8 cellular contexts compared by ENCODE assay signal in genomic region chr7:111083423-111083822, GRCh38. TPM values are rescaled to one million over a fixed set of nuclear protein-coding genes. Genes with fewer than 3 reads are reported as not detected.
DNase-seq lines count a peak whose midpoint lies in the region; ATAC-seq and TF ChIP-seq lines count a peak whose summit lies in the region.

No MANE protein-coding gene starts in this region.

- no peak overlapping the region for H3K9ac ChIP-seq in neural progenitor cell

- H3K27me3 ChIP-seq in osteoblast (ENCODE audit: insufficient read depth, low read length) (no peaks in the 10 kb centered on the region), neural progenitor cell (no peaks in the 10 kb centered on the region)

- peak overlapping the region; percentile 94 for H3K27ac Mint-ChIP-seq in activated T-helper 2 cell treated with anti-CD3 and anti-CD28 coated beads, Interferon-gamma antibody, Interleukin-2, Interleukin-4, amounts not matched to agents 10 μg/mL and 5 μg/mL and 100 μg/mL, durations not matched to agents 14 hours and 24 hours and 36 hours
- H3K27ac Mint-ChIP-seq in neural progenitor cell (no peak overlapping the region), glutamatergic neuron (ENCODE audit: unreplicated experiment) (no peak overlapping the region)

- H3K9me3 ChIP-seq in osteoblast (ENCODE audit: low read depth, low read length) (no peaks in the 10 kb centered on the region), neural progenitor cell (ENCODE audit: low read depth) (no peaks in the 10 kb centered on the region)

- H3K4me2 ChIP-seq in osteoblast (ENCODE audit: insufficient read depth, low read length) (no peak overlapping the region), neural progenitor cell (no peak overlapping the region)

- TF ChIP-seq CTCF in osteoblast (IDR thresholded peaks at IDR 0.05; ENCODE audit: extremely low read depth, low read depth, low read length), result no peak
- no peak for TF ChIP-seq CTCF in neural progenitor cell (IDR thresholded peaks at IDR 0.05)
- no peak for TF ChIP-seq CTCF in glutamatergic neuron (IDR thresholded peaks at IDR 0.05; ENCODE audit: partially characterized antibody, unreplicated experiment)

- H3K4me3 ChIP-seq in osteoblast (ENCODE audit: insufficient read depth, low read length), result no peak overlapping the region
- H3K4me3 ChIP-seq in neural progenitor cell, result no peak overlapping the region

- in situ Hi-C loops in KBM-7 (cut with MboI; ENCODE audit: low pct_unique_long_range_greater_than_20kb, low sequenced_read_pairs), result no loop called here

- H3K36me3 Mint-ChIP-seq in activated T-helper 2 cell treated with anti-CD3 and anti-CD28 coated beads, Interferon-gamma antibody, Interleukin-2, Interleukin-4, amounts not matched to agents 10 μg/mL and 5 μg/mL and 100 μg/mL, durations not matched to agents 14 hours and 24 hours and 36 hours (ENCODE audit: low read depth), result peaks cover 17% of the 10 kb centered on the region
- no peaks in the 10 kb centered on the region for H3K36me3 Mint-ChIP-seq in neural progenitor cell
- H3K36me3 Mint-ChIP-seq in glutamatergic neuron (ENCODE audit: unreplicated experiment), result no peaks in the 10 kb centered on the region

- no peaks in the 10 kb centered on the region for H3K36me3 ChIP-seq in osteoblast (ENCODE audit: insufficient read depth, low read length)
- H3K36me3 ChIP-seq in neural progenitor cell, result no peaks in the 10 kb centered on the region

- peaks cover 9% of the 10 kb centered on the region for H3K9me3 Mint-ChIP-seq in activated T-helper 2 cell treated with anti-CD3 and anti-CD28 coated beads, Interferon-gamma antibody, Interleukin-2, Interleukin-4, amounts not matched to agents 10 μg/mL and 5 μg/mL and 100 μg/mL, durations not matched to agents 14 hours and 24 hours and 36 hours
- H3K9me3 Mint-ChIP-seq in neural progenitor cell (no peaks in the 10 kb centered on the region), glutamatergic neuron (ENCODE audit: unreplicated experiment) (no peaks in the 10 kb centered on the region)

- H3K4me1 Mint-ChIP-seq in activated T-helper 2 cell treated with anti-CD3 and anti-CD28 coated beads, Interferon-gamma antibody, Interleukin-2, Interleukin-4, amounts not matched to agents 10 μg/mL and 5 μg/mL and 100 μg/mL, durations not matched to agents 14 hours and 24 hours and 36 hours (ENCODE audit: low read depth), result peaks cover 72% of the 10 kb centered on the region
- H3K4me1 Mint-ChIP-seq in neural progenitor cell (peaks cover 18% of the 10 kb centered on the region), glutamatergic neuron (ENCODE audit: low read depth, unreplicated experiment) (no peaks in the 10 kb centered on the region)

- H3K27ac ChIP-seq in osteoblast (ENCODE audit: low read depth, low read length) (no peak overlapping the region), neural progenitor cell (no peak overlapping the region)

- no peaks in the 10 kb centered on the region for H3K27me3 Mint-ChIP-seq in activated T-helper 2 cell treated with anti-CD3 and anti-CD28 coated beads, Interferon-gamma antibody, Interleukin-2, Interleukin-4, amounts not matched to agents 10 μg/mL and 5 μg/mL and 100 μg/mL, durations not matched to agents 14 hours and 24 hours and 36 hours (ENCODE audit: low read depth)
- H3K27me3 Mint-ChIP-seq in neural progenitor cell (ENCODE audit: insufficient read depth, low read depth) (no peaks in the 10 kb centered on the region), glutamatergic neuron (ENCODE audit: unreplicated experiment) (no peaks in the 10 kb centered on the region)

- H2AFZ ChIP-seq in osteoblast (ENCODE audit: low read length) (no peak overlapping the region), neural progenitor cell (replicated peaks) (no peak overlapping the region)

- H4K20me1 ChIP-seq in osteoblast (ENCODE audit: insufficient read depth, low read length) (no peaks in the 10 kb centered on the region), neural progenitor cell (ENCODE audit: low read depth) (no peaks in the 10 kb centered on the region)

- H3F3A ChIP-seq in neural progenitor cell (ENCODE audit: low read depth), result no peaks in the 10 kb centered on the region

- DNase-seq in GM03348 (ENCODE audit: low spot score), result peak; percentile 36
- DNase-seq in KBM-7, result peak; percentile 73
- DNase-seq in activated T-helper 2 cell treated with anti-CD3 and anti-CD28 coated beads, Interferon-gamma antibody, Interleukin-2, Interleukin-4, amounts not matched to agents 10 μg/mL and 5 μg/mL and 100 μg/mL, durations not matched to agents 14 hours and 24 hours and 36 hours (ENCODE audit: low spot score), result peak; percentile 70
- DNase-seq in osteoblast (ENCODE audit: insufficient read length, low spot score, missing footprints), result peak; percentile 71
- DNase-seq in iPS-NIHi11 (ENCODE audit: low spot score), result no peak
- DNase-seq in neural progenitor cell (ENCODE audit: low spot score), result no peak
- DNase-seq in glutamatergic neuron, result no peak

- H3K79me2 ChIP-seq in osteoblast (ENCODE audit: insufficient read depth, low read length), result no peaks in the 10 kb centered on the region
- H3K79me2 ChIP-seq in neural progenitor cell (ENCODE audit: low read depth), result no peaks in the 10 kb centered on the region

- H3K4me3 Mint-ChIP-seq in activated T-helper 2 cell treated with anti-CD3 and anti-CD28 coated beads, Interferon-gamma antibody, Interleukin-2, Interleukin-4, amounts not matched to agents 10 μg/mL and 5 μg/mL and 100 μg/mL, durations not matched to agents 14 hours and 24 hours and 36 hours (ENCODE audit: low read depth), result peak overlapping the region; percentile 64
- H3K4me3 Mint-ChIP-seq in neural progenitor cell (no peak overlapping the region), glutamatergic neuron (ENCODE audit: unreplicated experiment) (no peak overlapping the region)

- peaks cover 8% of the 10 kb centered on the region for H3K4me1 ChIP-seq in osteoblast (ENCODE audit: insufficient read depth, low read length)
- H3K4me1 ChIP-seq in neural progenitor cell, result peaks cover 11% of the 10 kb centered on the region

- intact Hi-C loops in activated T-helper 2 cell treated with anti-CD3 and anti-CD28 coated beads, Interferon-gamma antibody, Interleukin-2, Interleukin-4, amounts not matched to agents 10 μg/mL and 5 μg/mL and 100 μg/mL, durations not matched to agents 14 hours and 24 hours and 36 hours (cut with micrococcal nuclease), result loop anchor here (1.0 to 2.0 kb wide), 5 partner anchors 9 to 71 kb away; no protein-coding TSS in a partner anchor

- peak; percentile 99 for ATAC-seq in GM21515 (IDR thresholded peaks at IDR 0.05; ENCODE audit: unreplicated experiment)

RNA-seq across cellular contexts. Expression of gene LRRN3, which starts 7.5 kb away (rescaled TPM):
- 28.0 and 29.4 TPM in 2 replicates for total RNA-seq in activated T-helper 2 cell treated with anti-CD3 and anti-CD28 coated beads, Interferon-gamma antibody, Interleukin-2, Interleukin-4, amounts not matched to agents 10 μg/mL and 5 μg/mL and 100 μg/mL, durations not matched to agents 14 hours and 24 hours and 36 hours
- 2.2 and 2.4 TPM in 2 replicates for total RNA-seq in osteoblast
- 1.7 and 2.4 TPM in 2 replicates for total RNA-seq in neural progenitor cell (ENCODE audit: low replicate concordance)
- total RNA-seq in glutamatergic neuron (ENCODE audit: unreplicated experiment), result 6.3 TPM

Comparison
In these comparisons a context has a peak if more than half of its experiments do, and no peak if none do; other contexts are left out.
1. DNase-seq: peak in GM03348 (single experiment), KBM-7 (single experiment), activated T-helper 2 cell treated with anti-CD3 and anti-CD28 coated beads, Interferon-gamma antibody, Interleukin-2, Interleukin-4, amounts not matched to agents 10 μg/mL and 5 μg/mL and 100 μg/mL, durations not matched to agents 14 hours and 24 hours and 36 hours (single experiment) and osteoblast (single experiment); none in iPS-NIHi11 (single experiment), neural progenitor cell (single experiment) and glutamatergic neuron (single experiment).